In the genomic region with DNA sequence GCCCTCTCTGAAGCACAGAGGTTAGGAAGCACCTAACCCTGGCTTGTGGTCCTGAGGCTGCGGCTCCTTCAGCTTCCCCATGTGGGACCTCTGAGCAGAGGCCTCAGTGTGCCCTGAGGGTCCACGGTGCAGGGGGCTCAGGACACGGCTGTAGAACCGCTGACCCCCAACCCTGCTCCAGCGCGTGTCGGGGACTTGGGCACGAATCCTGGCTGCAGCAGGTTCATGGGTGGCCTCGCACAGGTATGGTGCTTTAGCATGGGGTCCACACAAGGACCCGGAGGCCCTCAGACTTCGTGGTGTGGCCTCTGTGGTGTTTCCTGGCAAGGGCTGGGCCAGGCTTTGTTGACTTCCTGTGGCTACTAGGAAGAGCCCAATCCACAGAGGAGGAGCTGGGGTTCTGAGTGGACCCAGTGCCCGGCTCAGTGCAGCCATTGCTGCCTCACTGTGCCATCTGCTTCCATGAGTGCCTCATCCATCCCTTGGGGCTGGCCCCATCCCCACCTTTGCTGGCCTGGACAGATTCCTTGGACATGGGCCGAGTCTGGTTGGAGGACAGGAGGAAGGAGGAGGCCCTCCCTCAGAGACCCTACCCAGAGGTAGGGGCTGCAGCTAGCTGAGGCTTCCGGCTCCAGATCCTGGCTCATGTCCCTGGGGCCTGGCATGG, we compare ENCODE assay signal across 16 cellular contexts. TPM values are rescaled to one million over a fixed set of nuclear protein-coding genes. Genes with fewer than 3 reads are reported as not detected.
DNase-seq lines count a peak whose midpoint lies in the region; ATAC-seq and TF ChIP-seq lines count a peak whose summit lies in the region.
"Had no signal": no experiment of that assay in that cellular context is flagged by ENCODE, and none has a peak within 500 bp of the region (broad histone marks: within the 10 kb centered on the region; RNA-seq: fewer than 3 reads in every experiment).

No MANE protein-coding gene starts in this region.

- H3K9me3 ChIP-seq in esophagus (ENCODE audit: control insufficient read depth in 2 of 2, insufficient read depth in 1 of 2, low read depth in 1 of 2, low read length in 1 of 2), result no peaks in the 10 kb centered on the region
- no peaks in the 10 kb centered on the region for H3K9me3 ChIP-seq in mucosa of descending colon
- H3K9me3 ChIP-seq in tibial nerve, result no peaks in the 10 kb centered on the region
- no peaks in the 10 kb centered on the region for H3K9me3 ChIP-seq in GM23248 (ENCODE audit: low read depth)

- H3K4me1 ChIP-seq in esophagus (ENCODE audit: control insufficient read depth in 2 of 2, insufficient read depth in 2 of 2, low read length in 1 of 2) (peaks cover 5 to 11% of the 10 kb centered on the region in 2 donors), mucosa of descending colon (ENCODE audit: low read depth) (peaks cover 14% of the 10 kb centered on the region), tibial nerve (peaks cover 0 to 65% (median 23%) of the 10 kb centered on the region in 4 donors), GM23248 (ENCODE audit: insufficient read depth) (no peaks in the 10 kb centered on the region)

- H3K36me3 ChIP-seq in esophagus (ENCODE audit: control insufficient read depth in 2 of 2, insufficient read depth in 2 of 2, low read length in 1 of 2) (peaks cover 3 to 20% of the 10 kb centered on the region in 2 donors), mucosa of descending colon (ENCODE audit: low read depth) (peaks cover 4% of the 10 kb centered on the region), tibial nerve (peaks cover 0 to 54% (median 1%) of the 10 kb centered on the region in 3 donors), GM23248 (ENCODE audit: low read depth) (peaks cover 8% of the 10 kb centered on the region; the same call in 1 of the 2 replicates)

- in situ Hi-C loops in GM23248 (cut with MboI), result no loop called here

- no peak for TF ChIP-seq CTCF in mucosa of descending colon (IDR thresholded peaks at IDR 0.05)
- TF ChIP-seq CTCF in tibial nerve (IDR thresholded peaks at IDR 0.05), result no peak

- peaks cover 3% of the 10 kb centered on the region; the same call in 1 of the 2 replicates for H4K20me1 ChIP-seq in GM23248 (ENCODE audit: insufficient read depth)

- no peaks in the 10 kb centered on the region for H3K4me1 Mint-ChIP-seq in activated naive CD8-positive, alpha-beta T cell treated with anti-CD3 and anti-CD28 coated beads, Interleukin-2, amount 10 ng/mL, durations not matched to agents 7 days and 5 days
- peaks cover 6% of the 10 kb centered on the region for H3K4me1 Mint-ChIP-seq in activated naive CD8-positive, alpha-beta T cell treated with anti-CD3 and anti-CD28 coated beads for 36 hours

- ATAC-seq in activated naive CD8-positive, alpha-beta T cell treated with anti-CD3 and anti-CD28 coated beads, Interleukin-2, amount 10 ng/mL, durations not matched to agents 7 days and 5 days (ENCODE audit: low read depth), result peak; percentile 11
- ATAC-seq in mucosa of descending colon, result peak; percentile 25
- no peak for ATAC-seq in GM19463 (IDR thresholded peaks at IDR 0.05; ENCODE audit: unreplicated experiment)

- H2AFZ ChIP-seq in GM23248, result no peak overlapping the region

- TF ChIP-seq POLR2A in tibial nerve (IDR thresholded peaks at IDR 0.05), result no peak

- H3K27ac ChIP-seq in esophagus (ENCODE audit: low read depth in 2 of 2, low read length in 1 of 2), result peak overlapping the region; percentile 52 to 68
- H3K27ac ChIP-seq in tibial nerve, result peak overlapping the region; percentile 3 to 90 (median 76)
- H3K27ac ChIP-seq in GM23248, result no peak overlapping the region

- no peaks in the 10 kb centered on the region for H3K27me3 Mint-ChIP-seq in activated naive CD8-positive, alpha-beta T cell treated with anti-CD3 and anti-CD28 coated beads, Interleukin-2, amount 10 ng/mL, durations not matched to agents 7 days and 5 days
- H3K27me3 Mint-ChIP-seq in activated naive CD8-positive, alpha-beta T cell treated with anti-CD3 and anti-CD28 coated beads for 36 hours, result no peaks in the 10 kb centered on the region
- H3K27me3 Mint-ChIP-seq: CD4-positive, alpha-beta T cell; IgD-negative memory B cell; progenitor cell of endocrine pancreas had no signal

- peaks cover 8% of the 10 kb centered on the region for H3K36me3 Mint-ChIP-seq in activated naive CD8-positive, alpha-beta T cell treated with anti-CD3 and anti-CD28 coated beads, Interleukin-2, amount 10 ng/mL, durations not matched to agents 7 days and 5 days
- H3K36me3 Mint-ChIP-seq in activated naive CD8-positive, alpha-beta T cell treated with anti-CD3 and anti-CD28 coated beads for 36 hours, result no peaks in the 10 kb centered on the region
- H3K36me3 Mint-ChIP-seq: IgD-negative memory B cell had no signal

- H3K27me3 ChIP-seq in esophagus (ENCODE audit: control insufficient read depth in 1 of 2, insufficient read depth in 2 of 2, low read length in 2 of 2), result no peaks in the 10 kb centered on the region
- no peaks in the 10 kb centered on the region for H3K27me3 ChIP-seq in tibial nerve
- no peaks in the 10 kb centered on the region for H3K27me3 ChIP-seq in GM23248 (replicated peaks; ENCODE audit: insufficient read depth)

- H3F3A ChIP-seq in GM23248 (ENCODE audit: insufficient read depth), result peaks cover 25% of the 10 kb centered on the region; the same call in 1 of the 2 replicates

- H3K4me3 ChIP-seq in esophagus (ENCODE audit: low read depth in 1 of 2, low read length in 2 of 2) (no peak overlapping the region), mucosa of descending colon (no peak overlapping the region), tibial nerve (no peak overlapping the region), GM23248 (no peak overlapping the region)

- no peak overlapping the region for H3K9ac ChIP-seq in GM23248

- no peaks in the 10 kb centered on the region for H3K9me2 ChIP-seq in GM23248 (ENCODE audit: insufficient read depth)

- H3K4me2 ChIP-seq in GM23248 (ENCODE audit: unreplicated experiment), result no peak overlapping the region

- intact Hi-C loops in mucosa of descending colon (cut with DNase I, micrococcal nuclease), result loop anchor here in 1 of 2 donors (10.0 kb wide), 1 partner anchor 47 kb away; no protein-coding TSS in a partner anchor

- no peaks in the 10 kb centered on the region for H3K9me3 Mint-ChIP-seq in activated naive CD8-positive, alpha-beta T cell treated with anti-CD3 and anti-CD28 coated beads, Interleukin-2, amount 10 ng/mL, durations not matched to agents 7 days and 5 days
- H3K9me3 Mint-ChIP-seq in activated naive CD8-positive, alpha-beta T cell treated with anti-CD3 and anti-CD28 coated beads for 36 hours, result no peaks in the 10 kb centered on the region
- H3K9me3 Mint-ChIP-seq: CD4-positive, alpha-beta T cell; IgD-negative memory B cell; mesothelial cell of epicardium had no signal

- TF ChIP-seq EP300 in tibial nerve (IDR thresholded peaks at IDR 0.05), result no peak

- no peak for DNase-seq in activated naive CD8-positive, alpha-beta T cell treated with anti-CD3 and anti-CD28 coated beads, Interleukin-2, amount 10 ng/mL, durations not matched to agents 7 days and 5 days
- no peak for DNase-seq in activated naive CD8-positive, alpha-beta T cell treated with anti-CD3 and anti-CD28 coated beads for 36 hours
- peak in 1 of 3 donors; percentile 51 for DNase-seq in mucosa of descending colon
- no peak for DNase-seq in tibial nerve (ENCODE audit: low spot score in 2 of 2)
- no peak for DNase-seq in GM23248
- no peak for DNase-seq in stimulated activated CD4-positive, alpha-beta T cell treated with anti-CD3 and anti-CD28 coated beads, Interleukin-2, amount 100 ng/mL, for 24 hours
- DNase-seq: activated gamma-delta T cell treated with Interleukin-2 at 50 U/mL for 16 hours; CD4-positive, alpha-beta T cell; effector memory CD4-positive, alpha-beta T cell; foreskin melanocyte; NCI-H1092 had no signal

- WGBS in esophagus, 2 donors, result 84 to 85% methylated on average over 14 of the region's 14 CpGs
- WGBS in tibial nerve, 2 donors, result 79 to 91% methylated on average over 12 to 14 of the region's 14 CpGs
- WGBS in GM23248 (ENCODE audit: low coverage in 1 of 2, low lambda C conversion rate in 2 of 2, missing lambda C conversion rate in 2 of 2), 2 experiments, result 84 to 88% methylated on average over 13 to 14 of the region's 14 CpGs

- no peak overlapping the region for H3K27ac Mint-ChIP-seq in activated naive CD8-positive, alpha-beta T cell treated with anti-CD3 and anti-CD28 coated beads, Interleukin-2, amount 10 ng/mL, durations not matched to agents 7 days and 5 days
- H3K27ac Mint-ChIP-seq in activated naive CD8-positive, alpha-beta T cell treated with anti-CD3 and anti-CD28 coated beads for 36 hours, result no peak overlapping the region
- H3K27ac Mint-ChIP-seq: CD4-positive, alpha-beta T cell had no signal

- POLR2A ChIA-PET in activated naive CD8-positive, alpha-beta T cell treated with anti-CD3 and anti-CD28 coated beads, Interleukin-2, amount 10 ng/mL, durations not matched to agents 7 days and 5 days (lab: Charles Lee), result no interaction called here

- H3K4me3 Mint-ChIP-seq in activated naive CD8-positive, alpha-beta T cell treated with anti-CD3 and anti-CD28 coated beads, Interleukin-2, amount 10 ng/mL, durations not matched to agents 7 days and 5 days, result no peak overlapping the region
- H3K4me3 Mint-ChIP-seq in activated naive CD8-positive, alpha-beta T cell treated with anti-CD3 and anti-CD28 coated beads for 36 hours, result no peak overlapping the region
- H3K4me3 Mint-ChIP-seq: CD4-positive, alpha-beta T cell; IgD-negative memory B cell; mesothelial cell of epicardium had no signal

- H3K79me2 ChIP-seq in GM23248 (ENCODE audit: insufficient read depth), result peaks cover 77% of the 10 kb centered on the region

RNA-seq across cellular contexts. Expression of a gene that starts 24.5 kb away (rescaled TPM):
- 10 to 100 TPM; 60.6 to 61.5 TPM for total RNA-seq in activated naive CD8-positive, alpha-beta T cell treated with anti-CD3 and anti-CD28 coated beads, Interleukin-2, amount 10 ng/mL, durations not matched to agents 7 days and 5 days
- total RNA-seq in activated naive CD8-positive, alpha-beta T cell treated with anti-CD3 and anti-CD28 coated beads for 36 hours, result 10 to 100 TPM; 34.9 to 35.9 TPM
- 10 to 100 TPM; 22.4 to 29.7 TPM for polyA plus RNA-seq in esophagus
- 100 to 1,000 TPM; 104 to 115 (median 112) TPM for total RNA-seq in mucosa of descending colon
- 10 to 100 TPM; 64.9 to 97.7 (median 86.7) TPM for total RNA-seq in tibial nerve
- 33.6 and 41.3 TPM in 2 replicates for total RNA-seq in GM23248 (2014; rRNA removed; shearing (Covaris generic))
- polyA plus RNA-seq in GM23248 (2016; fragmentation: Nextera tagmentation; extraction: Ambion mirVana), result 17.8 and 20.6 TPM in 2 replicates

RNA-seq across cellular contexts. Expression of a gene that starts 34.7 kb away (rescaled TPM):
- total RNA-seq in activated naive CD8-positive, alpha-beta T cell treated with anti-CD3 and anti-CD28 coated beads, Interleukin-2, amount 10 ng/mL, durations not matched to agents 7 days and 5 days, result 10 to 100 TPM; 32.1 to 38.3 TPM
- 10 to 100 TPM; 24.0 to 26.3 TPM for total RNA-seq in activated naive CD8-positive, alpha-beta T cell treated with anti-CD3 and anti-CD28 coated beads for 36 hours
- polyA plus RNA-seq in esophagus (10 to 100 TPM in 1 of 2 donors, 1 to 10 TPM in 1; 9.6 to 10.9 TPM), GM23248 (2016; fragmentation: Nextera tagmentation; extraction: Ambion mirVana) (6.9 and 9.1 TPM in 2 replicates)
- total RNA-seq in mucosa of descending colon (10 to 100 TPM; 27.4 to 44.6 (median 29.5) TPM), tibial nerve (10 to 100 TPM; 23.0 to 32.4 (median 26.3) TPM)
- 16.8 and 21.0 TPM in 2 replicates for total RNA-seq in GM23248 (2014; rRNA removed; shearing (Covaris generic))

RNA-seq across cellular contexts. Expression of a gene that starts 56.9 kb away (rescaled TPM):
- total RNA-seq in activated naive CD8-positive, alpha-beta T cell treated with anti-CD3 and anti-CD28 coated beads, Interleukin-2, amount 10 ng/mL, durations not matched to agents 7 days and 5 days, result 1,000 to 10,000 TPM; 1,510 to 1,513 TPM
- 1,000 to 10,000 TPM; 3,340 to 3,392 TPM for total RNA-seq in activated naive CD8-positive, alpha-beta T cell treated with anti-CD3 and anti-CD28 coated beads for 36 hours
- polyA plus RNA-seq in esophagus (100 to 1,000 TPM; 494 to 820 TPM), GM23248 (2016; fragmentation: Nextera tagmentation; extraction: Ambion mirVana) (326 and 331 TPM in 2 replicates)
- total RNA-seq in mucosa of descending colon (1,000 to 10,000 TPM; 1,826 to 2,582 (median 2,012) TPM), tibial nerve (1,000 to 10,000 TPM; 1,233 to 1,650 (median 1,549) TPM)
- 2,755 and 2,906 TPM in 2 replicates for total RNA-seq in GM23248 (2014; rRNA removed; shearing (Covaris generic))
